In genomic region chr1:210496063-210496462, GRCh38 we compare ENCODE assay signal across 1 cellular context.
TF ChIP-seq lines count a peak whose summit lies in the region.

No MANE protein-coding gene starts in this region.

TF ChIP-seq in SK-N-SH, 30 proteins besides CTCF, POLR2A, EP300 and RAD21 (continued from another document):
- no peak for TF ChIP-seq REST (IDR thresholded peaks at IDR 0.05; ENCODE audit: low read depth, low read length)
TF ChIP-seq in SK-N-SH: peak in this region for 3.
